In genomic region chr6:36129889-36130671, GRCh38 we compare ENCODE assay signal across 8 cellular contexts. TPM values are rescaled to one million over a fixed set of nuclear protein-coding genes. Genes with fewer than 3 reads are reported as not detected.
DNase-seq lines count a peak whose midpoint lies in the region; ATAC-seq and TF ChIP-seq lines count a peak whose summit lies in the region.

Gene MAPK13, plus strand, starts transcription at chr6:36130513. Its CDS starts 70 bp downstream, at chr6:36130583.

- TF ChIP-seq CTCF in upper lobe of right lung (IDR thresholded peaks at IDR 0.05), result no peak

- peaks cover 43% of the 10 kb centered on the region for H3K4me1 Mint-ChIP-seq in T-helper 1 cell treated with Interleukin-12 subunit alpha and Interleukin-12 subunit beta and Interleukin-4 antibody, amounts not matched to agents 30 μg/mL and 1 μg/mL, for 36 hours (ENCODE audit: low read depth)

- H3K4me3 ChIP-seq in duodenal mucosa (ENCODE audit: low read depth in 1 of 2, low read length in 2 of 2), result peak within 1 kb of the TSS; percentile 78 to 91
- peak within 1 kb of the TSS; percentile 71 for H3K4me3 ChIP-seq in mucosa of stomach (ENCODE audit: low read length)
- peak within 1 kb of the TSS; percentile 59 for H3K4me3 ChIP-seq in upper lobe of right lung

- H3K4me3 Mint-ChIP-seq in T-helper 1 cell treated with Interleukin-12 subunit alpha and Interleukin-12 subunit beta and Interleukin-4 antibody, amounts not matched to agents 30 μg/mL and 1 μg/mL, for 36 hours, result peak within 1 kb of the TSS; percentile 80

- DNase-seq in activated T-cell treated with anti-CD3 and anti-CD28 coated beads for 48 hours (ENCODE audit: low read depth) (peak; percentile 37), upper lobe of right lung (peak; percentile 85), NCI-H524 (lab: John Stamatoyannopoulos, UW) (no peak)
- no peak for DNase-seq in activated T-cell treated with anti-CD3 and anti-CD28 coated beads, Interleukin-2, amount 50 U/mL, for 1 hour

- H3K36me3 ChIP-seq in duodenal mucosa (ENCODE audit: control insufficient read depth in 1 of 2, insufficient read depth in 2 of 2, low read length in 2 of 2) (peaks cover 6 to 17% of the 10 kb centered on the region in 2 donors), mucosa of stomach (ENCODE audit: control insufficient read depth, insufficient read depth, low read length) (no peaks in the 10 kb centered on the region), upper lobe of right lung (no peaks in the 10 kb centered on the region)

- H3K9ac ChIP-seq in duodenal mucosa (ENCODE audit: low read depth in 1 of 2, low read length in 2 of 2) (peak within 1 kb of the TSS; percentile 84 to 95), mucosa of stomach (ENCODE audit: low read length) (peak within 1 kb of the TSS; percentile 91)

- H3K36me3 Mint-ChIP-seq in T-helper 1 cell treated with Interleukin-12 subunit alpha and Interleukin-12 subunit beta and Interleukin-4 antibody, amounts not matched to agents 30 μg/mL and 1 μg/mL, for 36 hours (ENCODE audit: low read depth), result peaks cover 15% of the 10 kb centered on the region

- H3K27ac ChIP-seq in duodenal mucosa (ENCODE audit: low read depth, low read length), result peak within 1 kb of the TSS; percentile 94
- H3K27ac ChIP-seq in upper lobe of right lung, result peak within 1 kb of the TSS; percentile 86

- H3K9me3 ChIP-seq in duodenal mucosa (ENCODE audit: control insufficient read depth in 1 of 2, low read length in 2 of 2) (no peaks in the 10 kb centered on the region), mucosa of stomach (ENCODE audit: control insufficient read depth, low read length) (no peaks in the 10 kb centered on the region), upper lobe of right lung (no peaks in the 10 kb centered on the region)

- intact Hi-C loops in upper lobe of right lung (cut with DNase I), result loop anchor here (10.0 kb wide), 1 partner anchor 65 kb away; the partner anchor contains the start of gene BRPF3

- ATAC-seq in upper lobe of right lung (peak; percentile 73), GM18909 (IDR thresholded peaks at IDR 0.05; ENCODE audit: poor library complexity, unreplicated experiment) (no peak)

- H3K27me3 ChIP-seq in duodenal mucosa (ENCODE audit: control insufficient read depth in 1 of 2, insufficient read depth in 2 of 2, low read length in 2 of 2) (no peaks in the 10 kb centered on the region), mucosa of stomach (ENCODE audit: control insufficient read depth, insufficient read depth, low read length) (no peaks in the 10 kb centered on the region), upper lobe of right lung (no peaks in the 10 kb centered on the region)

- no peaks in the 10 kb centered on the region for H3K27me3 Mint-ChIP-seq in T-helper 1 cell treated with Interleukin-12 subunit alpha and Interleukin-12 subunit beta and Interleukin-4 antibody, amounts not matched to agents 30 μg/mL and 1 μg/mL, for 36 hours (ENCODE audit: low read depth)

- H3K9me3 Mint-ChIP-seq in T-helper 1 cell treated with Interleukin-12 subunit alpha and Interleukin-12 subunit beta and Interleukin-4 antibody, amounts not matched to agents 30 μg/mL and 1 μg/mL, for 36 hours, result no peaks in the 10 kb centered on the region

- peak within 1 kb of the TSS; percentile 86 for H3K27ac Mint-ChIP-seq in T-helper 1 cell treated with Interleukin-12 subunit alpha and Interleukin-12 subunit beta and Interleukin-4 antibody, amounts not matched to agents 30 μg/mL and 1 μg/mL, for 36 hours

- H3K4me1 ChIP-seq in duodenal mucosa (ENCODE audit: control insufficient read depth in 1 of 2, insufficient read depth in 2 of 2, low read length in 2 of 2), result peaks cover 38 to 40% of the 10 kb centered on the region in 2 donors
- H3K4me1 ChIP-seq in mucosa of stomach (ENCODE audit: control insufficient read depth, insufficient read depth, low read length), result peaks cover 16% of the 10 kb centered on the region
- H3K4me1 ChIP-seq in upper lobe of right lung, result peaks cover 39% of the 10 kb centered on the region

RNA-seq across cellular contexts. Expression of gene MAPK13, which starts in this region (rescaled TPM):
- 71.4 TPM for total RNA-seq in upper lobe of right lung

Comparison
In these comparisons a context has a peak if more than half of its experiments do, and no peak if none do; other contexts are left out.
1. DNase-seq: peak in activated T-cell treated with anti-CD3 and anti-CD28 coated beads for 48 hours (single experiment) and upper lobe of right lung (single experiment); none in activated T-cell treated with anti-CD3 and anti-CD28 coated beads, Interleukin-2, amount 50 U/mL, for 1 hour (single experiment) and NCI-H524 (0 of 2).
2. Peak in every context shown above with its lines, with median percentiles within 50 percentile points of each other: H3K4me3 ChIP-seq.